Comparison of ENCODE assay signal across 1 cellular context in genomic region chr7:1520574-1521234, GRCh38.
TF ChIP-seq lines count a peak whose summit lies in the region.

No MANE protein-coding gene starts in this region.

TF ChIP-seq in K562, 482 proteins besides CTCF, POLR2A, EP300 and RAD21 (continued from another document and continues in another):
- no peak for TF ChIP-seq CHAMP1 (IDR thresholded peaks at IDR 0.05)
- TF ChIP-seq, protein P1, sequence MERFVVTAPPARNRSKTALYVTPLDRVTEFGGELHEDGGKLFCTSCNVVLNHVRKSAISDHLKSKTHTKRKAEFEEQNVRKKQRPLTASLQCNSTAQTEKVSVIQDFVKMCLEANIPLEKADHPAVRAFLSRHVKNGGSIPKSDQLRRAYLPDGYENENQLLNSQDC (CRISPR knock-in tag; IDR thresholded peaks at IDR 0.05): no peak
- no peak for TF ChIP-seq GATA2 (CRISPR knock-in tag; IDR thresholded peaks at IDR 0.05)
- TF ChIP-seq BHLHE40 (IDR thresholded peaks at IDR 0.05; ENCODE audit: low read length): peak; percentile 74
- TF ChIP-seq TAF15 (IDR thresholded peaks at IDR 0.05; ENCODE audit: low read depth, low read length): no peak
- TF ChIP-seq, protein P2, sequence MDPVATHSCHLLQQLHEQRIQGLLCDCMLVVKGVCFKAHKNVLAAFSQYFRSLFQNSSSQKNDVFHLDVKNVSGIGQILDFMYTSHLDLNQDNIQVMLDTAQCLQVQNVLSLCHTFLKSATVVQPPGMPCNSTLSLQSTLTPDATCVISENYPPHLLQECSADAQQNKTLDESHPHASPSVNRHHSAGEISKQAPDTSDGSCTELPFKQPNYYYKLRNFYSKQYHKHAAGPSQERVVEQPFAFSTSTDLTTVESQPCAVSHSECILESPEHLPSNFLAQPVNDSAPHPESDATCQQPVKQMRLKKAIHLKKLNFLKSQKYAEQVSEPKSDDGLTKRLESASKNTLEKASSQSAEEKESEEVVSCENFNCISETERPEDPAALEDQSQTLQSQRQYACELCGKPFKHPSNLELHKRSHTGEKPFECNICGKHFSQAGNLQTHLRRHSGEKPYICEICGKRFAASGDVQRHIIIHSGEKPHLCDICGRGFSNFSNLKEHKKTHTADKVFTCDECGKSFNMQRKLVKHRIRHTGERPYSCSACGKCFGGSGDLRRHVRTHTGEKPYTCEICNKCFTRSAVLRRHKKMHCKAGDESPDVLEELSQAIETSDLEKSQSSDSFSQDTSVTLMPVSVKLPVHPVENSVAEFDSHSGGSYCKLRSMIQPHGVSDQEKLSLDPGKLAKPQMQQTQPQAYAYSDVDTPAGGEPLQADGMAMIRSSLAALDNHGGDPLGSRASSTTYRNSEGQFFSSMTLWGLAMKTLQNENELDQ (CRISPR knock-in tag; IDR thresholded peaks at IDR 0.05; ENCODE audit: borderline replicate concordance): no peak
- no peak for TF ChIP-seq CXXC5 (CRISPR knock-in tag; IDR thresholded peaks at IDR 0.05)
- TF ChIP-seq HOMEZ (CRISPR knock-in tag; IDR thresholded peaks at IDR 0.05): no peak
- TF ChIP-seq DLX4 (CRISPR knock-in tag; IDR thresholded peaks at IDR 0.05): no peak
- no peak for TF ChIP-seq TOE1 (IDR thresholded peaks at IDR 0.05; ENCODE audit: borderline replicate concordance)
- TF ChIP-seq TOE1 (CRISPR knock-in tag; IDR thresholded peaks at IDR 0.05; ENCODE audit: borderline replicate concordance, low read depth): no peak
- no peak for TF ChIP-seq SMARCA4 (IDR thresholded peaks at IDR 0.05)
- no peak for TF ChIP-seq HDAC2 (IDR thresholded peaks at IDR 0.05)
- TF ChIP-seq ZNF584 (CRISPR knock-in tag; IDR thresholded peaks at IDR 0.05; ENCODE audit: low read depth): no peak
- no peak for TF ChIP-seq ZSCAN32 (CRISPR knock-in tag; IDR thresholded peaks at IDR 0.05)
- TF ChIP-seq ZNF644 (tag; IDR thresholded peaks at IDR 0.05; ENCODE audit: low read depth): no peak
- TF ChIP-seq MAX (CRISPR knock-in tag; IDR thresholded peaks at IDR 0.05): no peak
- no peak for TF ChIP-seq PHB (CRISPR knock-in tag; IDR thresholded peaks at IDR 0.05)
- no peak for TF ChIP-seq NBN (IDR thresholded peaks at IDR 0.05; ENCODE audit: low read depth)
- TF ChIP-seq NCOA6 (IDR thresholded peaks at IDR 0.05): no peak
- no peak for TF ChIP-seq XRCC5 (IDR thresholded peaks at IDR 0.05; ENCODE audit: low read depth, low read length)
- TF ChIP-seq DDX20 (tag; IDR thresholded peaks at IDR 0.05; ENCODE audit: low read depth): no peak
- TF ChIP-seq MTA3 (IDR thresholded peaks at IDR 0.05; ENCODE audit: borderline replicate concordance): 0 out of 2 replicates have a peak, but pooled peaks have one; percentile 47
- no peak for TF ChIP-seq HIVEP1 (CRISPR knock-in tag; IDR thresholded peaks at IDR 0.05)
- no peak for TF ChIP-seq ZNF740 (CRISPR knock-in tag; IDR thresholded peaks at IDR 0.05)
- TF ChIP-seq ZNF740 (tag; IDR thresholded peaks at IDR 0.05): no peak
- TF ChIP-seq TBL1XR1 (IDR thresholded peaks at IDR 0.05; ENCODE audit: low read length in 2 of 2): no peak
- no peak for TF ChIP-seq PCBP1 (IDR thresholded peaks at IDR 0.05; ENCODE audit: low read depth, low read length, poor library complexity, severe bottlenecking)
- TF ChIP-seq, protein P3, sequence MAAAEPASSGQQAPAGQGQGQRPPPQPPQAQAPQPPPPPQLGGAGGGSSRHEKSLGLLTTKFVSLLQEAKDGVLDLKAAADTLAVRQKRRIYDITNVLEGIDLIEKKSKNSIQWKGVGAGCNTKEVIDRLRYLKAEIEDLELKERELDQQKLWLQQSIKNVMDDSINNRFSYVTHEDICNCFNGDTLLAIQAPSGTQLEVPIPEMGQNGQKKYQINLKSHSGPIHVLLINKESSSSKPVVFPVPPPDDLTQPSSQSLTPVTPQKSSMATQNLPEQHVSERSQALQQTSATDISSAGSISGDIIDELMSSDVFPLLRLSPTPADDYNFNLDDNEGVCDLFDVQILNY (CRISPR knock-in tag; IDR thresholded peaks at IDR 0.05): no peak
- no peak for TF ChIP-seq ATF1 (CRISPR knock-in tag; IDR thresholded peaks at IDR 0.05)
- TF ChIP-seq ATF1 (tag; IDR thresholded peaks at IDR 0.05): peak; percentile 43; the same call in 1 of the 2 replicates
- no peak for TF ChIP-seq ZNF561 (CRISPR knock-in tag; conservative IDR thresholded peaks at IDR 0.05)
- TF ChIP-seq POLR3A (IDR thresholded peaks at IDR 0.05; ENCODE audit: borderline replicate concordance, extremely low read depth, insufficient read depth, insufficient read length): no peak
- TF ChIP-seq, protein P4, sequence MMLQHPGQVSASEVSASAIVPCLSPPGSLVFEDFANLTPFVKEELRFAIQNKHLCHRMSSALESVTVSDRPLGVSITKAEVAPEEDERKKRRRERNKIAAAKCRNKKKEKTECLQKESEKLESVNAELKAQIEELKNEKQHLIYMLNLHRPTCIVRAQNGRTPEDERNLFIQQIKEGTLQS (IDR thresholded peaks at IDR 0.05): peak; percentile 95
- TF ChIP-seq, protein P4 (CRISPR knock-in tag; conservative IDR thresholded peaks at IDR 0.05): no peak
- TF ChIP-seq, protein P5, sequence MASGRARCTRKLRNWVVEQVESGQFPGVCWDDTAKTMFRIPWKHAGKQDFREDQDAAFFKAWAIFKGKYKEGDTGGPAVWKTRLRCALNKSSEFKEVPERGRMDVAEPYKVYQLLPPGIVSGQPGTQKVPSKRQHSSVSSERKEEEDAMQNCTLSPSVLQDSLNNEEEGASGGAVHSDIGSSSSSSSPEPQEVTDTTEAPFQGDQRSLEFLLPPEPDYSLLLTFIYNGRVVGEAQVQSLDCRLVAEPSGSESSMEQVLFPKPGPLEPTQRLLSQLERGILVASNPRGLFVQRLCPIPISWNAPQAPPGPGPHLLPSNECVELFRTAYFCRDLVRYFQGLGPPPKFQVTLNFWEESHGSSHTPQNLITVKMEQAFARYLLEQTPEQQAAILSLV (tag; IDR thresholded peaks at IDR 0.05): no peak
- peak; percentile 53; the same call in 1 of the 2 replicates for TF ChIP-seq TARDBP (IDR thresholded peaks at IDR 0.05)
- no peak for TF ChIP-seq ERF (CRISPR knock-in tag; IDR thresholded peaks at IDR 0.05)
- TF ChIP-seq PRMT5 (CRISPR knock-in tag; IDR thresholded peaks at IDR 0.05): no peak
- TF ChIP-seq, protein P6, sequence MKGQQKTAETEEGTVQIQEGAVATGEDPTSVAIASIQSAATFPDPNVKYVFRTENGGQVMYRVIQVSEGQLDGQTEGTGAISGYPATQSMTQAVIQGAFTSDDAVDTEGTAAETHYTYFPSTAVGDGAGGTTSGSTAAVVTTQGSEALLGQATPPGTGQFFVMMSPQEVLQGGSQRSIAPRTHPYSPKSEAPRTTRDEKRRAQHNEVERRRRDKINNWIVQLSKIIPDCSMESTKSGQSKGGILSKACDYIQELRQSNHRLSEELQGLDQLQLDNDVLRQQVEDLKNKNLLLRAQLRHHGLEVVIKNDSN (CRISPR knock-in tag; IDR thresholded peaks at IDR 0.05): no peak
- TF ChIP-seq KLF13 (tag; IDR thresholded peaks at IDR 0.05; ENCODE audit: borderline replicate concordance, low read depth): no peak
- no peak for TF ChIP-seq ZNF766 (CRISPR knock-in tag; conservative IDR thresholded peaks at IDR 0.05)
- no peak for TF ChIP-seq TCF3 (CRISPR knock-in tag; IDR thresholded peaks at IDR 0.05)
- TF ChIP-seq ATF7 (IDR thresholded peaks at IDR 0.05): peak; percentile 91
- TF ChIP-seq KHSRP (IDR thresholded peaks at IDR 0.05): no peak
- no peak for TF ChIP-seq OTX1 (CRISPR knock-in tag; IDR thresholded peaks at IDR 0.05)
- no peak for TF ChIP-seq PHTF2 (CRISPR knock-in tag; IDR thresholded peaks at IDR 0.05)
- no peak for TF ChIP-seq ARNT (IDR thresholded peaks at IDR 0.05)
- no peak for TF ChIP-seq NONO (IDR thresholded peaks at IDR 0.05; ENCODE audit: low read depth in 2 of 2, low read length in 1 of 2)
- TF ChIP-seq PHF8 (IDR thresholded peaks at IDR 0.05; ENCODE audit: borderline replicate concordance, low read length): no peak
- no peak for TF ChIP-seq ASH1L (IDR thresholded peaks at IDR 0.05; ENCODE audit: borderline replicate concordance, low read depth, partially characterized antibody)
- TF ChIP-seq, protein P7, sequence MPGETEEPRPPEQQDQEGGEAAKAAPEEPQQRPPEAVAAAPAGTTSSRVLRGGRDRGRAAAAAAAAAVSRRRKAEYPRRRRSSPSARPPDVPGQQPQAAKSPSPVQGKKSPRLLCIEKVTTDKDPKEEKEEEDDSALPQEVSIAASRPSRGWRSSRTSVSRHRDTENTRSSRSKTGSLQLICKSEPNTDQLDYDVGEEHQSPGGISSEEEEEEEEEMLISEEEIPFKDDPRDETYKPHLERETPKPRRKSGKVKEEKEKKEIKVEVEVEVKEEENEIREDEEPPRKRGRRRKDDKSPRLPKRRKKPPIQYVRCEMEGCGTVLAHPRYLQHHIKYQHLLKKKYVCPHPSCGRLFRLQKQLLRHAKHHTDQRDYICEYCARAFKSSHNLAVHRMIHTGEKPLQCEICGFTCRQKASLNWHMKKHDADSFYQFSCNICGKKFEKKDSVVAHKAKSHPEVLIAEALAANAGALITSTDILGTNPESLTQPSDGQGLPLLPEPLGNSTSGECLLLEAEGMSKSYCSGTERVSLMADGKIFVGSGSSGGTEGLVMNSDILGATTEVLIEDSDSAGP (CRISPR knock-in tag; IDR thresholded peaks at IDR 0.05): no peak
- no peak for TF ChIP-seq BCOR (IDR thresholded peaks at IDR 0.05)
- no peak for TF ChIP-seq LARP7 (IDR thresholded peaks at IDR 0.05)
- no peak for TF ChIP-seq HNRNPK (IDR thresholded peaks at IDR 0.05; ENCODE audit: low read depth, low read length, poor library complexity, severe bottlenecking)
- TF ChIP-seq GTF2E2 (tag; IDR thresholded peaks at IDR 0.05): no peak
- TF ChIP-seq, protein P8, sequence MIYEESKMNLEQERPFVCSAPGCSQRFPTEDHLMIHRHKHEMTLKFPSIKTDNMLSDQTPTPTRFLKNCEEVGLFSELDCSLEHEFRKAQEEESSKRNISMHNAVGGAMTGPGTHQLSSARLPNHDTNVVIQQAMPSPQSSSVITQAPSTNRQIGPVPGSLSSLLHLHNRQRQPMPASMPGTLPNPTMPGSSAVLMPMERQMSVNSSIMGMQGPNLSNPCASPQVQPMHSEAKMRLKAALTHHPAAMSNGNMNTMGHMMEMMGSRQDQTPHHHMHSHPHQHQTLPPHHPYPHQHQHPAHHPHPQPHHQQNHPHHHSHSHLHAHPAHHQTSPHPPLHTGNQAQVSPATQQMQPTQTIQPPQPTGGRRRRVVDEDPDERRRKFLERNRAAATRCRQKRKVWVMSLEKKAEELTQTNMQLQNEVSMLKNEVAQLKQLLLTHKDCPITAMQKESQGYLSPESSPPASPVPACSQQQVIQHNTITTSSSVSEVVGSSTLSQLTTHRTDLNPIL (CRISPR knock-in tag; IDR thresholded peaks at IDR 0.05): no peak
- TF ChIP-seq ZNF668 (CRISPR knock-in tag; IDR thresholded peaks at IDR 0.05): no peak
- TF ChIP-seq CBFB (CRISPR knock-in tag; IDR thresholded peaks at IDR 0.05): no peak
- no peak for TF ChIP-seq MED1 (CRISPR knock-in tag; IDR thresholded peaks at IDR 0.05; ENCODE audit: borderline replicate concordance)
- no peak for TF ChIP-seq ETV1 (tag; conservative IDR thresholded peaks at IDR 0.05; ENCODE audit: low read depth)
- TF ChIP-seq CREB1 (IDR thresholded peaks at IDR 0.05): peak; percentile 62
- TF ChIP-seq CREB1 (CRISPR knock-in tag; IDR thresholded peaks at IDR 0.05): peak; percentile 63; the same call in 1 of the 2 replicates
- TF ChIP-seq MTF1 (CRISPR knock-in tag; IDR thresholded peaks at IDR 0.05; ENCODE audit: borderline replicate concordance): no peak
- TF ChIP-seq TFAM (CRISPR knock-in tag; conservative IDR thresholded peaks at IDR 0.05): no peak
- peak in 1 of 2 experiments; percentile 23; a peak in 1 of 4 replicates for TF ChIP-seq NRF1 (conservative IDR thresholded peaks at IDR 0.05 in 1 of 2, IDR thresholded peaks at IDR 0.05 in 1 of 2)
